ENCODE assay signal across 1 cellular context in the genomic region with DNA sequence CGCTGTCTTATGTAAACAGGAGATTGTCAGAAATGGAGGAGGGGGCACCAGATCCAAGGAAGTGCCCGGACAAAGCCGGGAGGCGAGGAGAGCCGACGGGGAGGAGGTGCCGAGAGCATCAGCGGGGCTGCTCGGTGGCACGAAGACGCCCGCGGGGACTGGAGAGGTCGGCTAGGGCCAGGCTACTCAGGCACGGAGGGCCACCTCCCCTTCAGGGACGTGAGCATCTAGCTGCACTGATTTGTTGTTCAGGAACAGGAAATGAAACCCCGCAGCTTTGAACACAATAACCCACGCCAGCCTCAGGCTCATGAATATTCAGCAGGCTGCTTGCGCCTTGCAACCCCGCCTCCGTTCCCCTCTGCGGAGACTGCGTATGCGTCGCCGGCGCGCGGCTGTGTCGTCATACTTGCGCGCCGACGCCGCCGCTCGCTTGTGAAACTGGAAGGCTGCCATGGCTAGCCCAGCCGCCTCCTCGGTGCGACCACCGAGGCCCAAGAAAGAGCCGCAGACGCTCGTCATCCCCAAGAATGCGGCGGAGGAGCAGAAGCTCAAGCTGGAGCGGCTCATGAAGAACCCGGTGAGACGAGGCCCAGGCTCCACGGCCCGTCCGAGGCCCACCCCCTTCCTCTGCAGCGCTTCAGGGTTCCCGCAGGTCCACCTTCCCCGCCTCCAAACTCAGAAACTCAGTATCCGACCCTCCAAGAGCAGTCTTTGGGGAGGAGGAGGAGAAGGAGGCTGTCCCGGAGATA.
TF ChIP-seq lines count a peak whose summit lies in the region.

A gene with protein sequence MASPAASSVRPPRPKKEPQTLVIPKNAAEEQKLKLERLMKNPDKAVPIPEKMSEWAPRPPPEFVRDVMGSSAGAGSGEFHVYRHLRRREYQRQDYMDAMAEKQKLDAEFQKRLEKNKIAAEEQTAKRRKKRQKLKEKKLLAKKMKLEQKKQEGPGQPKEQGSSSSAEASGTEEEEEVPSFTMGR (plus strand): TSS at position 406 of the 752 bp plus-strand sequence. CDS start 49 bp downstream, at position 455.

TF ChIP-seq in HCT116, 20 proteins besides CTCF, POLR2A, EP300 and RAD21 (continued from another document):
- TF ChIP-seq, protein P1, sequence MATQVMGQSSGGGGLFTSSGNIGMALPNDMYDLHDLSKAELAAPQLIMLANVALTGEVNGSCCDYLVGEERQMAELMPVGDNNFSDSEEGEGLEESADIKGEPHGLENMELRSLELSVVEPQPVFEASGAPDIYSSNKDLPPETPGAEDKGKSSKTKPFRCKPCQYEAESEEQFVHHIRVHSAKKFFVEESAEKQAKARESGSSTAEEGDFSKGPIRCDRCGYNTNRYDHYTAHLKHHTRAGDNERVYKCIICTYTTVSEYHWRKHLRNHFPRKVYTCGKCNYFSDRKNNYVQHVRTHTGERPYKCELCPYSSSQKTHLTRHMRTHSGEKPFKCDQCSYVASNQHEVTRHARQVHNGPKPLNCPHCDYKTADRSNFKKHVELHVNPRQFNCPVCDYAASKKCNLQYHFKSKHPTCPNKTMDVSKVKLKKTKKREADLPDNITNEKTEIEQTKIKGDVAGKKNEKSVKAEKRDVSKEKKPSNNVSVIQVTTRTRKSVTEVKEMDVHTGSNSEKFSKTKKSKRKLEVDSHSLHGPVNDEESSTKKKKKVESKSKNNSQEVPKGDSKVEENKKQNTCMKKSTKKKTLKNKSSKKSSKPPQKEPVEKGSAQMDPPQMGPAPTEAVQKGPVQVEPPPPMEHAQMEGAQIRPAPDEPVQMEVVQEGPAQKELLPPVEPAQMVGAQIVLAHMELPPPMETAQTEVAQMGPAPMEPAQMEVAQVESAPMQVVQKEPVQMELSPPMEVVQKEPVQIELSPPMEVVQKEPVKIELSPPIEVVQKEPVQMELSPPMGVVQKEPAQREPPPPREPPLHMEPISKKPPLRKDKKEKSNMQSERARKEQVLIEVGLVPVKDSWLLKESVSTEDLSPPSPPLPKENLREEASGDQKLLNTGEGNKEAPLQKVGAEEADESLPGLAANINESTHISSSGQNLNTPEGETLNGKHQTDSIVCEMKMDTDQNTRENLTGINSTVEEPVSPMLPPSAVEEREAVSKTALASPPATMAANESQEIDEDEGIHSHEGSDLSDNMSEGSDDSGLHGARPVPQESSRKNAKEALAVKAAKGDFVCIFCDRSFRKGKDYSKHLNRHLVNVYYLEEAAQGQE (IDR thresholded peaks at IDR 0.05; ENCODE audit: low read depth) = no peak
- TF ChIP-seq, protein P2, sequence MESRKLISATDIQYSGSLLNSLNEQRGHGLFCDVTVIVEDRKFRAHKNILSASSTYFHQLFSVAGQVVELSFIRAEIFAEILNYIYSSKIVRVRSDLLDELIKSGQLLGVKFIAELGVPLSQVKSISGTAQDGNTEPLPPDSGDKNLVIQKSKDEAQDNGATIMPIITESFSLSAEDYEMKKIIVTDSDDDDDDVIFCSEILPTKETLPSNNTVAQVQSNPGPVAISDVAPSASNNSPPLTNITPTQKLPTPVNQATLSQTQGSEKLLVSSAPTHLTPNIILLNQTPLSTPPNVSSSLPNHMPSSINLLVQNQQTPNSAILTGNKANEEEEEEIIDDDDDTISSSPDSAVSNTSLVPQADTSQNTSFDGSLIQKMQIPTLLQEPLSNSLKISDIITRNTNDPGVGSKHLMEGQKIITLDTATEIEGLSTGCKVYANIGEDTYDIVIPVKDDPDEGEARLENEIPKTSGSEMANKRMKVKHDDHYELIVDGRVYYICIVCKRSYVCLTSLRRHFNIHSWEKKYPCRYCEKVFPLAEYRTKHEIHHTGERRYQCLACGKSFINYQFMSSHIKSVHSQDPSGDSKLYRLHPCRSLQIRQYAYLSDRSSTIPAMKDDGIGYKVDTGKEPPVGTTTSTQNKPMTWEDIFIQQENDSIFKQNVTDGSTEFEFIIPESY (IDR thresholded peaks at IDR 0.05; ENCODE audit: extremely low read depth, insufficient replicate concordance, low read length) = no peak
- TF ChIP-seq FOSL1 (IDR thresholded peaks at IDR 0.05; ENCODE audit: low read depth) = no peak
- TF ChIP-seq, protein P3, sequence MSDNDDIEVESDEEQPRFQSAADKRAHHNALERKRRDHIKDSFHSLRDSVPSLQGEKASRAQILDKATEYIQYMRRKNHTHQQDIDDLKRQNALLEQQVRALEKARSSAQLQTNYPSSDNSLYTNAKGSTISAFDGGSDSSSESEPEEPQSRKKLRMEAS (IDR thresholded peaks at IDR 0.05) = peak; percentile 47; the same call in 1 of the 2 replicates
